20 cellular contexts compared by ENCODE assay signal in the genomic region with DNA sequence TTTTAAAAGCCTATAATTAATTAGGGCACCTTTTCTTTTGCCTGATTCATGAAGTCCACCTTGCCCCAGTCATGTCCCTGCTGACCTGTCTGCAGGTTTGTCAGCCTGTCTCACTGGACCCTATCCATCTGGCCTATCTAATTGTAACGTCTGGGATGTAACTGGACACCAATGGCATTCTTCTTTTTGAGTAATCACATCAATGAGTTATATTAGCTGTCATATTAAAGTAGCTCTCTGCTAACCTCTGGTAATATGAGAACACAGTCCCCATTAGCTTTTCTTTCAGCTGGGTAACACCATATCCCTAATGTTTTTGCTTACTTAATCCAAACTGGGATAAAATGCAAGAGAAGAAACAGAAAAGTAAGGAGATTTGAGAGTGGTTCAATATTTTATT.
DNase-seq lines count a peak whose midpoint lies in the region; ATAC-seq and TF ChIP-seq lines count a peak whose summit lies in the region.
"Had no signal": no experiment of that assay in that cellular context is flagged by ENCODE, and none has a peak within 500 bp of the region (broad histone marks: within the 10 kb centered on the region; RNA-seq: fewer than 3 reads in every experiment).

No MANE protein-coding gene starts in this region.

- H3K27me3 ChIP-seq in RWPE2 (ENCODE audit: insufficient read depth, poor library complexity, severe bottlenecking), result no peaks in the 10 kb centered on the region
- H3K27me3 ChIP-seq: BE2C, colonic mucosa, foreskin keratinocyte had no signal

- no peak overlapping the region for H3K27ac ChIP-seq in RWPE2 (ENCODE audit: poor library complexity, severe bottlenecking)
- H3K27ac ChIP-seq: 22Rv1, colonic mucosa, foreskin keratinocyte, prostate gland had no signal

- ATAC-seq in RWPE2 (ENCODE audit: low read depth), result peak; percentile 64
- ATAC-seq in sciatic nerve, result peak; percentile 88
- ATAC-seq in GM19455 (IDR thresholded peaks at IDR 0.05; ENCODE audit: unreplicated experiment), result no peak
- ATAC-seq: activated CD8-positive, alpha-beta T cell treated with anti-CD3 and anti-CD28 coated beads, Interleukin-2, amount 10 ng/mL, durations not matched to agents 7 days and 5 days; foreskin keratinocyte; T-helper 17 cell had no signal

- TF ChIP-seq CTCF in RWPE2 (IDR thresholded peaks at IDR 0.05; ENCODE audit: poor library complexity, severe bottlenecking), result no peak

- intact Hi-C loops in sciatic nerve (cut with DNase I), result no loop called here

- no peaks in the 10 kb centered on the region for H3K4me1 ChIP-seq in RWPE2 (ENCODE audit: insufficient read depth, poor library complexity, severe bottlenecking)
- H3K4me1 ChIP-seq: colonic mucosa, foreskin keratinocyte, prostate gland had no signal

- H3K9me3 ChIP-seq in RWPE2 (ENCODE audit: severe bottlenecking), result no peaks in the 10 kb centered on the region
- H3K9me3 ChIP-seq: BE2C, colonic mucosa, prostate gland had no signal

- peak; percentile 10 for DNase-seq in DMS53 (lab: John Stamatoyannopoulos, UW)
- DNase-seq in DMS53 treated with DMSO at 0.1 percent for 48 hours (lab: John Stamatoyannopoulos, UW; ENCODE audit: unreplicated experiment), result no peak
- DNase-seq in NCI-H1417 (lab: John Stamatoyannopoulos, UW), result peak in 2 of 3 experiments; percentile 27 to 85
- DNase-seq in RWPE2 (ENCODE audit: low spot score), result no peak
- DNase-seq in sciatic nerve (ENCODE audit: low spot score), result no peak
- DNase-seq in CD1c-positive myeloid dendritic cell (ENCODE audit: extremely low spot score), result no peak
- DNase-seq in stimulated activated CD4-positive, alpha-beta T cell treated with anti-CD3 and anti-CD28 coated beads, Interleukin-15, amount 100 ng/mL, for 24 hours, result no peak
- DNase-seq: activated B cell treated with CpG ODN at 0.5 μM for 24 hours; activated CD8-positive, alpha-beta T cell treated with anti-CD3 and anti-CD28 coated beads, Interleukin-2, amount 10 ng/mL, durations not matched to agents 7 days and 5 days; activated T-cell treated with anti-CD3 and anti-CD28 coated beads, Interleukin-2, amount 50 U/mL, for 48 hours; BE2C; colonic mucosa; foreskin keratinocyte; mesendoderm; NCI-H2029 treated with DMSO at 0.1 percent for 48 hours; stimulated activated CD8-positive, alpha-beta memory T cell treated with anti-CD3 and anti-CD28 coated beads, Interleukin-4, amount 100 ng/mL, for 48 hours; T-helper 17 cell had no signal

- H3K36me3 ChIP-seq in RWPE2 (ENCODE audit: low read depth), result no peaks in the 10 kb centered on the region
- H3K36me3 ChIP-seq: BE2C, colonic mucosa, prostate gland had no signal

- H3K4me3 ChIP-seq in RWPE2 (ENCODE audit: severe bottlenecking), result no peak overlapping the region
- H3K4me3 ChIP-seq: colonic mucosa, prostate gland had no signal

Comparison
In these comparisons a context has a peak if more than half of its experiments do, and no peak if none do; other contexts are left out.
1. DNase-seq: peak in DMS53 (single experiment) and NCI-H1417 (2 of 3); none in DMS53 treated with DMSO at 0.1 percent for 48 hours (single experiment), RWPE2 (single experiment), sciatic nerve (single experiment), CD1c-positive myeloid dendritic cell (single experiment) and stimulated activated CD4-positive, alpha-beta T cell treated with anti-CD3 and anti-CD28 coated beads, Interleukin-15, amount 100 ng/mL, for 24 hours (single experiment).